In the genomic region with DNA sequence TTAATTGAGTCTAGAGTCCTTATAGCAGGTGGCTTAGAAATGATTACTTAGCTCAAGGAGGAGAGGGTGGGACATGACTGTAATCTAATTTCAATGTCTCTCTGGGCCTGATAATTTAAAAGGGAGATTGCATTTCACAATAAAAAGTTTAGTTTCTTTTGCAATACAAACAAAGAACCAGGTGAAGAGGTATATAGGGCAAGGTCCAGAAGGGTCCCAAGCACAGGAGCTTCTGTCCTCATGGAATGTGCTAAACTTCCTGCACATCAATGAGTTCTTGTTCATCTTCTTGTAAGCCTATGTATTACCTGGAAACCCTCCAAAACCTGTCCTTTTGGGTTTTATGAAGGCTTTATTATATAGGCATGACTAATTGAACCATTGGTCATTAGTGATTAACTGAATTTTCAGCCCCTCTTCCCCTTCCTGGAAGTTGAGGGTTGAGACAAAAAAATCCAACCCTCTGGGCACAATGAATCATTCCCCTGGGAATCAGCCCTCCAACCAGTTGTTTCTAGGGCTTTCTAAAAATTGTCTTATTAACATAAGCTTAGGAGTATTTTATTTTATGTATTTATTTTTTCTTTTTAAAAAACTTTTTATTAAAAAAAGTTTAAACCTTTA, we compare ENCODE assay signal across 1 cellular context.
TF ChIP-seq lines count a peak whose summit lies in the region.

No MANE protein-coding gene starts in this region.

TF ChIP-seq in HepG2, 621 proteins besides CTCF, POLR2A, EP300 and RAD21 (continued from another document):
- TF ChIP-seq, protein P1, sequence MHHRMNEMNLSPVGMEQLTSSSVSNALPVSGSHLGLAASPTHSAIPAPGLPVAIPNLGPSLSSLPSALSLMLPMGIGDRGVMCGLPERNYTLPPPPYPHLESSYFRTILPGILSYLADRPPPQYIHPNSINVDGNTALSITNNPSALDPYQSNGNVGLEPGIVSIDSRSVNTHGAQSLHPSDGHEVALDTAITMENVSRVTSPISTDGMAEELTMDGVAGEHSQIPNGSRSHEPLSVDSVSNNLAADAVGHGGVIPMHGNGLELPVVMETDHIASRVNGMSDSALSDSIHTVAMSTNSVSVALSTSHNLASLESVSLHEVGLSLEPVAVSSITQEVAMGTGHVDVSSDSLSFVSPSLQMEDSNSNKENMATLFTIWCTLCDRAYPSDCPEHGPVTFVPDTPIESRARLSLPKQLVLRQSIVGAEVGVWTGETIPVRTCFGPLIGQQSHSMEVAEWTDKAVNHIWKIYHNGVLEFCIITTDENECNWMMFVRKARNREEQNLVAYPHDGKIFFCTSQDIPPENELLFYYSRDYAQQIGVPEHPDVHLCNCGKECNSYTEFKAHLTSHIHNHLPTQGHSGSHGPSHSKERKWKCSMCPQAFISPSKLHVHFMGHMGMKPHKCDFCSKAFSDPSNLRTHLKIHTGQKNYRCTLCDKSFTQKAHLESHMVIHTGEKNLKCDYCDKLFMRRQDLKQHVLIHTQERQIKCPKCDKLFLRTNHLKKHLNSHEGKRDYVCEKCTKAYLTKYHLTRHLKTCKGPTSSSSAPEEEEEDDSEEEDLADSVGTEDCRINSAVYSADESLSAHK (CRISPR knock-in tag; IDR thresholded peaks at IDR 0.05; ENCODE audit: borderline replicate concordance): no peak
